Comparison of ENCODE assay signal across 8 cellular contexts in genomic region chrX:155048997-155049619, GRCh38. TPM values are rescaled to one million over a fixed set of nuclear protein-coding genes. Genes with fewer than 3 reads are reported as not detected.
A peak's percentile ranks its signal among the peaks of the same experiment; 100 is the strongest.
DNase-seq lines count a peak whose midpoint lies in the region; ATAC-seq and TF ChIP-seq lines count a peak whose summit lies in the region.

No MANE protein-coding gene starts in this region.

- TF ChIP-seq CTCF in AG04449 (IDR thresholded peaks at IDR 0.05; ENCODE audit: insufficient read depth, low read length, missing control alignments) (peak; percentile 46), GM12865 (IDR thresholded peaks at IDR 0.05; ENCODE audit: insufficient read depth, low read depth, low read length, missing control alignments) (peak; percentile 46), sigmoid colon (IDR thresholded peaks at IDR 0.05) (peak in 2 of 4 experiments; percentile 10 to 41)

- H3K27ac Mint-ChIP-seq in activated naive CD4-positive, alpha-beta T cell treated with anti-CD3 and anti-CD28 coated beads, Interleukin-2, amount 10 ng/mL, durations not matched to agents 7 days and 5 days = no peak overlapping the region

- DNase-seq in AG04449 (ENCODE audit: low read depth, low spot score) (no peak), GM12865 (ENCODE audit: low read depth) (peak; percentile 60), NCI-H69 (lab: John Stamatoyannopoulos, UW) (peak; percentile 50), left cardiac atrium (peak; percentile 52), sigmoid colon (peak; percentile 69)
- DNase-seq in activated naive CD4-positive, alpha-beta T cell treated with anti-CD3 and anti-CD28 coated beads, Interleukin-2, amount 10 ng/mL, durations not matched to agents 7 days and 5 days = peak; percentile 57

- H3K27ac ChIP-seq in sigmoid colon = no peak overlapping the region

- H3K4me3 ChIP-seq in AG04449 (ENCODE audit: low read depth, low read length) (no peak overlapping the region), GM12865 (ENCODE audit: low read depth, low read length) (no peak overlapping the region), sigmoid colon (no peak overlapping the region)

- H3K9me3 Mint-ChIP-seq in activated naive CD4-positive, alpha-beta T cell treated with anti-CD3 and anti-CD28 coated beads, Interleukin-2, amount 10 ng/mL, durations not matched to agents 7 days and 5 days = no peaks in the 10 kb centered on the region

- 46 to 49% methylated on average over 9 of the region's 9 CpGs for WGBS in sigmoid colon, 2 donors

- no peak for TF ChIP-seq POLR2A in sigmoid colon (IDR thresholded peaks at IDR 0.05)

- no peaks in the 10 kb centered on the region for H3K27me3 Mint-ChIP-seq in activated naive CD4-positive, alpha-beta T cell treated with anti-CD3 and anti-CD28 coated beads, Interleukin-2, amount 10 ng/mL, durations not matched to agents 7 days and 5 days

- TF ChIP-seq EP300 in sigmoid colon (IDR thresholded peaks at IDR 0.05) = no peak

- no peaks in the 10 kb centered on the region for H3K9me3 ChIP-seq in sigmoid colon

- POLR2A ChIA-PET in AG04449 (lab: Yijun Ruan, JAX) = no interaction called here

- H3K4me3 Mint-ChIP-seq in activated naive CD4-positive, alpha-beta T cell treated with anti-CD3 and anti-CD28 coated beads, Interleukin-2, amount 10 ng/mL, durations not matched to agents 7 days and 5 days = no peak overlapping the region

- ATAC-seq in left cardiac atrium (peak; percentile 58 to 61), GM18868 (IDR thresholded peaks at IDR 0.05; ENCODE audit: unreplicated experiment) (no peak), HG03135 (IDR thresholded peaks at IDR 0.05; ENCODE audit: unreplicated experiment) (no peak)

- H3K4me1 Mint-ChIP-seq in activated naive CD4-positive, alpha-beta T cell treated with anti-CD3 and anti-CD28 coated beads, Interleukin-2, amount 10 ng/mL, durations not matched to agents 7 days and 5 days = peaks cover 29% of the 10 kb centered on the region

- intact Hi-C loops in left cardiac atrium (cut with DNase I) = no loop called here
- intact Hi-C loops in sigmoid colon (cut with DNase I) = no loop called here

- no peaks in the 10 kb centered on the region for H3K27me3 ChIP-seq in sigmoid colon

- no peaks in the 10 kb centered on the region for H3K4me1 ChIP-seq in sigmoid colon

- CTCF ChIA-PET in AG04449 (lab: Yijun Ruan, JAX) = interaction anchor here (0.9 to 1.4 kb wide), 5 partner anchors 9 to 558 kb away, joined by 3 to 6 read pairs (median 3); no protein-coding TSS in a partner anchor
- CTCF ChIA-PET in activated naive CD4-positive, alpha-beta T cell treated with anti-CD3 and anti-CD28 coated beads, Interleukin-2, amount 10 ng/mL, durations not matched to agents 7 days and 5 days (lab: Charles Lee) = interaction anchor here (0.7 kb wide), 1 partner anchor 178 kb away, joined by 3 read pairs; no protein-coding TSS in a partner anchor

- peaks cover 32% of the 10 kb centered on the region for H3K36me3 Mint-ChIP-seq in activated naive CD4-positive, alpha-beta T cell treated with anti-CD3 and anti-CD28 coated beads, Interleukin-2, amount 10 ng/mL, durations not matched to agents 7 days and 5 days

- peaks cover 0 to 12% (median 0%) of the 10 kb centered on the region in 4 donors for H3K36me3 ChIP-seq in sigmoid colon

RNA-seq across cellular contexts. Expression of gene CMC4, which starts 21.8 kb away (rescaled TPM):
- 10 to 100 TPM; 18.4 to 19.4 TPM for total RNA-seq in left cardiac atrium
- 10 to 100 TPM; 19.4 to 37.2 (median 30.2) TPM for total RNA-seq in sigmoid colon
- polyA plus RNA-seq in sigmoid colon = 10 to 100 TPM; 10.5 to 25.7 (median 13.8) TPM

RNA-seq across cellular contexts. Expression of gene MTCP1, which starts 21.8 kb away (rescaled TPM):
- 10 to 100 TPM; 51.5 to 53.6 TPM for total RNA-seq in left cardiac atrium
- total RNA-seq in sigmoid colon = 1 to 10 TPM; 3.1 to 3.9 (median 3.7) TPM
- polyA plus RNA-seq in sigmoid colon = 10 to 100 TPM in 2 of 3 donors, 1 to 10 TPM in 1; 3.5 to 13.8 (median 12.5) TPM

RNA-seq across cellular contexts. Expression of gene BRCC3, which starts 22.2 kb away (rescaled TPM):
- total RNA-seq in left cardiac atrium (10 to 100 TPM; 11.8 to 13.4 TPM), sigmoid colon (10 to 100 TPM; 12.8 to 15.3 (median 14.2) TPM)
- polyA plus RNA-seq in sigmoid colon = 10 to 100 TPM; 18.6 to 28.7 (median 23.6) TPM

RNA-seq across cellular contexts. Expression of gene FUNDC2, which starts 22.5 kb away (rescaled TPM):
- total RNA-seq in left cardiac atrium (100 to 1,000 TPM; 268 to 283 TPM), sigmoid colon (100 to 1,000 TPM in 1 of 4 donors, 10 to 100 TPM in 3; 83.1 to 101 (median 97.6) TPM)
- polyA plus RNA-seq in sigmoid colon = 100 to 1,000 TPM in 1 of 3 donors, 10 to 100 TPM in 2; 74.0 to 109 (median 76.3) TPM

RNA-seq across cellular contexts. Expression of gene F8, which starts 26.6 kb away (rescaled TPM):
- 10 to 100 TPM; 45.7 to 53.6 TPM for total RNA-seq in left cardiac atrium
- total RNA-seq in sigmoid colon = 10 to 100 TPM; 10.0 to 20.2 (median 12.9) TPM
- polyA plus RNA-seq in sigmoid colon = 1 to 10 TPM; 2.4 to 3.7 (median 3.6) TPM

Comparison
In these comparisons a context has a peak if more than half of its experiments do, and no peak if none do; other contexts are left out.
1. ATAC-seq: peak in left cardiac atrium (2 of 2); none in GM18868 (single experiment) and HG03135 (single experiment).
2. RNA of gene MTCP1, which starts 21.8 kb away (total RNA-seq): 51.5 to 53.6 TPM in left cardiac atrium; 3.1 to 3.9 TPM in sigmoid colon; every median in the first group is over 10 times any median in the second.